In genomic region chr3:31356941-31357340, GRCh38 we compare ENCODE assay signal across 1 cellular context.
TF ChIP-seq lines count a peak whose summit lies in the region.

No MANE protein-coding gene starts in this region.

TF ChIP-seq in HepG2, 621 proteins besides CTCF, POLR2A, EP300 and RAD21 (continued from another document and continues in another):
- TF ChIP-seq BRCA1 (CRISPR knock-in tag; IDR thresholded peaks at IDR 0.05) (no peak), EED (CRISPR knock-in tag; IDR thresholded peaks at IDR 0.05) (no peak), ZBTB43 (CRISPR knock-in tag; conservative IDR thresholded peaks at IDR 0.05) (no peak), ZNF570 (CRISPR knock-in tag; IDR thresholded peaks at IDR 0.05; ENCODE audit: borderline replicate concordance) (no peak), ZBTB33 (CRISPR knock-in tag; IDR thresholded peaks at IDR 0.05) (peak; percentile 96), IKZF5 (CRISPR knock-in tag; IDR thresholded peaks at IDR 0.05) (no peak), ZSCAN20 (CRISPR knock-in tag; IDR thresholded peaks at IDR 0.05; ENCODE audit: borderline replicate concordance) (no peak), ZKSCAN8 (CRISPR knock-in tag; IDR thresholded peaks at IDR 0.05; ENCODE audit: borderline replicate concordance) (no peak), ZBTB14 (CRISPR knock-in tag; IDR thresholded peaks at IDR 0.05) (no peak), RBAK (CRISPR knock-in tag; IDR thresholded peaks at IDR 0.05) (no peak), ATF5 (CRISPR knock-in tag; IDR thresholded peaks at IDR 0.05; ENCODE audit: low read depth) (no peak), SP140L (CRISPR knock-in tag; IDR thresholded peaks at IDR 0.05; ENCODE audit: borderline replicate concordance) (no peak), SALL1 (CRISPR knock-in tag; IDR thresholded peaks at IDR 0.05) (0 out of 2 replicates have a peak, but pooled peaks have one; percentile 11), ZFY (CRISPR knock-in tag; IDR thresholded peaks at IDR 0.05) (peak; percentile 32; the same call in 1 of the 2 replicates), ZMYM4 (CRISPR knock-in tag; IDR thresholded peaks at IDR 0.05) (peak; percentile 59), POGZ (CRISPR knock-in tag; IDR thresholded peaks at IDR 0.05) (peak; percentile 56; the same call in 1 of the 2 replicates), MAFF (IDR thresholded peaks at IDR 0.05; ENCODE audit: low read depth, low read length) (0 out of 2 replicates have a peak, but pooled peaks have one; percentile 5), ZBTB42 (CRISPR knock-in tag; IDR thresholded peaks at IDR 0.05) (no peak), ZNF274 (CRISPR knock-in tag; IDR thresholded peaks at IDR 0.05) (no peak), ZMYM2 (CRISPR knock-in tag; IDR thresholded peaks at IDR 0.05) (0 out of 2 replicates have a peak, but pooled peaks have one; percentile 27), IKZF1 (IDR thresholded peaks at IDR 0.05) (no peak), FOXO4 (CRISPR knock-in tag; conservative IDR thresholded peaks at IDR 0.05) (no peak), PBX2 (CRISPR knock-in tag; IDR thresholded peaks at IDR 0.05) (no peak), ZNF609 (CRISPR knock-in tag; IDR thresholded peaks at IDR 0.05; ENCODE audit: borderline replicate concordance) (no peak), MAFG (CRISPR knock-in tag; IDR thresholded peaks at IDR 0.05) (0 out of 2 replicates have a peak, but pooled peaks have one; percentile 43), AKAP8 (CRISPR knock-in tag; IDR thresholded peaks at IDR 0.05) (no peak)
- TF ChIP-seq, protein P1, sequence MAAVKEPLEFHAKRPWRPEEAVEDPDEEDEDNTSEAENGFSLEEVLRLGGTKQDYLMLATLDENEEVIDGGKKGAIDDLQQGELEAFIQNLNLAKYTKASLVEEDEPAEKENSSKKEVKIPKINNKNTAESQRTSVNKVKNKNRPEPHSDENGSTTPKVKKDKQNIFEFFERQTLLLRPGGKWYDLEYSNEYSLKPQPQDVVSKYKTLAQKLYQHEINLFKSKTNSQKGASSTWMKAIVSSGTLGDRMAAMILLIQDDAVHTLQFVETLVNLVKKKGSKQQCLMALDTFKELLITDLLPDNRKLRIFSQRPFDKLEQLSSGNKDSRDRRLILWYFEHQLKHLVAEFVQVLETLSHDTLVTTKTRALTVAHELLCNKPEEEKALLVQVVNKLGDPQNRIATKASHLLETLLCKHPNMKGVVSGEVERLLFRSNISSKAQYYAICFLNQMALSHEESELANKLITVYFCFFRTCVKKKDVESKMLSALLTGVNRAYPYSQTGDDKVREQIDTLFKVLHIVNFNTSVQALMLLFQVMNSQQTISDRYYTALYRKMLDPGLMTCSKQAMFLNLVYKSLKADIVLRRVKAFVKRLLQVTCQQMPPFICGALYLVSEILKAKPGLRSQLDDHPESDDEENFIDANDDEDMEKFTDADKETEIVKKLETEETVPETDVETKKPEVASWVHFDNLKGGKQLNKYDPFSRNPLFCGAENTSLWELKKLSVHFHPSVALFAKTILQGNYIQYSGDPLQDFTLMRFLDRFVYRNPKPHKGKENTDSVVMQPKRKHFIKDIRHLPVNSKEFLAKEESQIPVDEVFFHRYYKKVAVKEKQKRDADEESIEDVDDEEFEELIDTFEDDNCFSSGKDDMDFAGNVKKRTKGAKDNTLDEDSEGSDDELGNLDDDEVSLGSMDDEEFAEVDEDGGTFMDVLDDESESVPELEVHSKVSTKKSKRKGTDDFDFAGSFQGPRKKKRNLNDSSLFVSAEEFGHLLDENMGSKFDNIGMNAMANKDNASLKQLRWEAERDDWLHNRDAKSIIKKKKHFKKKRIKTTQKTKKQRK (IDR thresholded peaks at IDR 0.05; ENCODE audit: low read length) = no peak
- TF ChIP-seq, protein P2, sequence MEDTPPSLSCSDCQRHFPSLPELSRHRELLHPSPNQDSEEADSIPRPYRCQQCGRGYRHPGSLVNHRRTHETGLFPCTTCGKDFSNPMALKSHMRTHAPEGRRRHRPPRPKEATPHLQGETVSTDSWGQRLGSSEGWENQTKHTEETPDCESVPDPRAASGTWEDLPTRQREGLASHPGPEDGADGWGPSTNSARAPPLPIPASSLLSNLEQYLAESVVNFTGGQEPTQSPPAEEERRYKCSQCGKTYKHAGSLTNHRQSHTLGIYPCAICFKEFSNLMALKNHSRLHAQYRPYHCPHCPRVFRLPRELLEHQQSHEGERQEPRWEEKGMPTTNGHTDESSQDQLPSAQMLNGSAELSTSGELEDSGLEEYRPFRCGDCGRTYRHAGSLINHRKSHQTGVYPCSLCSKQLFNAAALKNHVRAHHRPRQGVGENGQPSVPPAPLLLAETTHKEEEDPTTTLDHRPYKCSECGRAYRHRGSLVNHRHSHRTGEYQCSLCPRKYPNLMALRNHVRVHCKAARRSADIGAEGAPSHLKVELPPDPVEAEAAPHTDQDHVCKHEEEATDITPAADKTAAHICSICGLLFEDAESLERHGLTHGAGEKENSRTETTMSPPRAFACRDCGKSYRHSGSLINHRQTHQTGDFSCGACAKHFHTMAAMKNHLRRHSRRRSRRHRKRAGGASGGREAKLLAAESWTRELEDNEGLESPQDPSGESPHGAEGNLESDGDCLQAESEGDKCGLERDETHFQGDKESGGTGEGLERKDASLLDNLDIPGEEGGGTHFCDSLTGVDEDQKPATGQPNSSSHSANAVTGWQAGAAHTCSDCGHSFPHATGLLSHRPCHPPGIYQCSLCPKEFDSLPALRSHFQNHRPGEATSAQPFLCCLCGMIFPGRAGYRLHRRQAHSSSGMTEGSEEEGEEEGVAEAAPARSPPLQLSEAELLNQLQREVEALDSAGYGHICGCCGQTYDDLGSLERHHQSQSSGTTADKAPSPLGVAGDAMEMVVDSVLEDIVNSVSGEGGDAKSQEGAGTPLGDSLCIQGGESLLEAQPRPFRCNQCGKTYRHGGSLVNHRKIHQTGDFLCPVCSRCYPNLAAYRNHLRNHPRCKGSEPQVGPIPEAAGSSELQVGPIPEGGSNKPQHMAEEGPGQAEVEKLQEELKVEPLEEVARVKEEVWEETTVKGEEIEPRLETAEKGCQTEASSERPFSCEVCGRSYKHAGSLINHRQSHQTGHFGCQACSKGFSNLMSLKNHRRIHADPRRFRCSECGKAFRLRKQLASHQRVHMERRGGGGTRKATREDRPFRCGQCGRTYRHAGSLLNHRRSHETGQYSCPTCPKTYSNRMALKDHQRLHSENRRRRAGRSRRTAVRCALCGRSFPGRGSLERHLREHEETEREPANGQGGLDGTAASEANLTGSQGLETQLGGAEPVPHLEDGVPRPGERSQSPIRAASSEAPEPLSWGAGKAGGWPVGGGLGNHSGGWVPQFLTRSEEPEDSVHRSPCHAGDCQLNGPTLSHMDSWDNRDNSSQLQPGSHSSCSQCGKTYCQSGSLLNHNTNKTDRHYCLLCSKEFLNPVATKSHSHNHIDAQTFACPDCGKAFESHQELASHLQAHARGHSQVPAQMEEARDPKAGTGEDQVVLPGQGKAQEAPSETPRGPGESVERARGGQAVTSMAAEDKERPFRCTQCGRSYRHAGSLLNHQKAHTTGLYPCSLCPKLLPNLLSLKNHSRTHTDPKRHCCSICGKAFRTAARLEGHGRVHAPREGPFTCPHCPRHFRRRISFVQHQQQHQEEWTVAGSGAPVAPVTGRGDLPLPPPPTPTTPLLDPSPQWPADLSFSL (CRISPR knock-in tag; IDR thresholded peaks at IDR 0.05) = no peak
